ENCODE assay signal across 14 cellular contexts in genomic region chr21:31220567-31220966, GRCh38.
A peak's percentile ranks its signal among the peaks of the same experiment; 100 is the strongest.
DNase-seq lines count a peak whose midpoint lies in the region; ATAC-seq and TF ChIP-seq lines count a peak whose summit lies in the region.
"Had no signal": no experiment of that assay in that cellular context is flagged by ENCODE, and none has a peak within 500 bp of the region (broad histone marks: within the 10 kb centered on the region; RNA-seq: fewer than 3 reads in every experiment).

No MANE protein-coding gene starts in this region.

- H3K27ac Mint-ChIP-seq in activated CD8-positive, alpha-beta memory T cell treated with anti-CD3 and anti-CD28 coated beads, Interleukin-2, amount 10 ng/mL, durations not matched to agents 7 days and 5 days: no peak overlapping the region
- H3K27ac Mint-ChIP-seq in activated CD4-positive, alpha-beta memory T cell treated with anti-CD3 and anti-CD28 coated beads, Interleukin-2, amount 10 ng/mL, durations not matched to agents 7 days and 5 days: no peak overlapping the region

- H3K4me1 Mint-ChIP-seq in activated CD8-positive, alpha-beta memory T cell treated with anti-CD3 and anti-CD28 coated beads, Interleukin-2, amount 10 ng/mL, durations not matched to agents 7 days and 5 days: no peaks in the 10 kb centered on the region
- peaks cover 8% of the 10 kb centered on the region for H3K4me1 Mint-ChIP-seq in activated CD4-positive, alpha-beta memory T cell treated with anti-CD3 and anti-CD28 coated beads, Interleukin-2, amount 10 ng/mL, durations not matched to agents 7 days and 5 days

- DNase-seq in AG08395 (ENCODE audit: low spot score): peak; percentile 41
- DNase-seq in NCI-H146 treated with DMSO at 0.1 percent for 48 hours (lab: John Stamatoyannopoulos, UW; ENCODE audit: unreplicated experiment): peak; percentile 84
- DNase-seq in astrocyte of the spinal cord (ENCODE audit: low read depth, low spot score): peak; percentile 13
- peak; percentile 59 for DNase-seq in inferior parietal cortex (ENCODE audit: extremely low spot score)
- DNase-seq in stimulated activated CD4-positive, alpha-beta T cell treated with anti-CD3 and anti-CD28 coated beads, Interleukin-4, amount 100 ng/mL, for 1 hour: no peak
- no peak for DNase-seq in activated CD8-positive, alpha-beta memory T cell treated with anti-CD3 and anti-CD28 coated beads, Interleukin-2, amount 10 ng/mL, durations not matched to agents 7 days and 5 days
- no peak for DNase-seq in activated CD4-positive, alpha-beta memory T cell treated with anti-CD3 and anti-CD28 coated beads, Interleukin-2, amount 10 ng/mL, durations not matched to agents 7 days and 5 days
- DNase-seq: activated CD8-positive, alpha-beta memory T cell treated with anti-CD3 and anti-CD28 coated beads, Interleukin-2, amount 50 U/mL, for 4 hours; brain microvascular endothelial cell; gastrocnemius medialis; NCI-H446; stimulated activated CD4-positive, alpha-beta T cell treated with anti-CD3 and anti-CD28 coated beads, Interleukin-12 subunit alpha, Interleukin-12 subunit beta, amount 100 ng/mL, for 4 hours; stimulated activated naive CD4-positive, alpha-beta T cell had no signal

- no peak for ATAC-seq in HG02840 (IDR thresholded peaks at IDR 0.05; ENCODE audit: low FRiP score, unreplicated experiment)
- ATAC-seq in activated CD8-positive, alpha-beta memory T cell treated with anti-CD3 and anti-CD28 coated beads, Interleukin-2, amount 10 ng/mL, durations not matched to agents 7 days and 5 days: no peak

- CTCF ChIA-PET in activated CD8-positive, alpha-beta memory T cell treated with anti-CD3 and anti-CD28 coated beads, Interleukin-2, amount 10 ng/mL, durations not matched to agents 7 days and 5 days (lab: Charles Lee): interaction anchor here (0.7 kb wide), 1 partner anchor 22 kb away, joined by 3 read pairs; no protein-coding TSS in a partner anchor
- CTCF ChIA-PET in activated CD4-positive, alpha-beta memory T cell treated with anti-CD3 and anti-CD28 coated beads, Interleukin-2, amount 10 ng/mL, durations not matched to agents 7 days and 5 days (lab: Charles Lee): interaction anchor here (0.6 kb wide), 1 partner anchor 24 kb away, joined by 3 read pairs; no protein-coding TSS in a partner anchor

- no peak for TF ChIP-seq CTCF in astrocyte of the spinal cord (IDR thresholded peaks at IDR 0.05; ENCODE audit: low read depth, low read length)

- H3K4me3 Mint-ChIP-seq in activated CD8-positive, alpha-beta memory T cell treated with anti-CD3 and anti-CD28 coated beads, Interleukin-2, amount 10 ng/mL, durations not matched to agents 7 days and 5 days: no peak overlapping the region
- H3K4me3 Mint-ChIP-seq in activated CD4-positive, alpha-beta memory T cell treated with anti-CD3 and anti-CD28 coated beads, Interleukin-2, amount 10 ng/mL, durations not matched to agents 7 days and 5 days: no peak overlapping the region

- peaks cover 14% of the 10 kb centered on the region for H3K27me3 Mint-ChIP-seq in activated CD8-positive, alpha-beta memory T cell treated with anti-CD3 and anti-CD28 coated beads, Interleukin-2, amount 10 ng/mL, durations not matched to agents 7 days and 5 days
- no peaks in the 10 kb centered on the region for H3K27me3 Mint-ChIP-seq in activated CD4-positive, alpha-beta memory T cell treated with anti-CD3 and anti-CD28 coated beads, Interleukin-2, amount 10 ng/mL, durations not matched to agents 7 days and 5 days

- in situ Hi-C loops in astrocyte of the spinal cord (cut with HindIII; ENCODE audit: low sequenced_read_pairs): no loop called here

- POLR2A ChIA-PET in activated CD4-positive, alpha-beta memory T cell treated with anti-CD3 and anti-CD28 coated beads, Interleukin-2, amount 10 ng/mL, durations not matched to agents 7 days and 5 days (lab: Charles Lee): interaction anchor here (0.8 kb wide), 1 partner anchor 9 kb away, joined by 3 read pairs; no protein-coding TSS in a partner anchor

- no peaks in the 10 kb centered on the region for H3K9me3 Mint-ChIP-seq in activated CD8-positive, alpha-beta memory T cell treated with anti-CD3 and anti-CD28 coated beads, Interleukin-2, amount 10 ng/mL, durations not matched to agents 7 days and 5 days (ENCODE audit: low read depth)
- H3K9me3 Mint-ChIP-seq in activated CD4-positive, alpha-beta memory T cell treated with anti-CD3 and anti-CD28 coated beads, Interleukin-2, amount 10 ng/mL, durations not matched to agents 7 days and 5 days: no peaks in the 10 kb centered on the region

- no peaks in the 10 kb centered on the region for H3K36me3 Mint-ChIP-seq in activated CD8-positive, alpha-beta memory T cell treated with anti-CD3 and anti-CD28 coated beads, Interleukin-2, amount 10 ng/mL, durations not matched to agents 7 days and 5 days
- H3K36me3 Mint-ChIP-seq in activated CD4-positive, alpha-beta memory T cell treated with anti-CD3 and anti-CD28 coated beads, Interleukin-2, amount 10 ng/mL, durations not matched to agents 7 days and 5 days (ENCODE audit: low read depth): peaks cover 44% of the 10 kb centered on the region

- no peak overlapping the region for H3K4me3 ChIP-seq in astrocyte of the spinal cord (ENCODE audit: low read depth, low read length)
- H3K4me3 ChIP-seq: gastrocnemius medialis had no signal

Comparison
In these comparisons a context has a peak if more than half of its experiments do, and no peak if none do; other contexts are left out.
1. DNase-seq: peak in AG08395 (single experiment), NCI-H146 treated with DMSO at 0.1 percent for 48 hours (single experiment), astrocyte of the spinal cord (single experiment) and inferior parietal cortex (single experiment); none in stimulated activated CD4-positive, alpha-beta T cell treated with anti-CD3 and anti-CD28 coated beads, Interleukin-4, amount 100 ng/mL, for 1 hour (single experiment), activated CD8-positive, alpha-beta memory T cell treated with anti-CD3 and anti-CD28 coated beads, Interleukin-2, amount 10 ng/mL, durations not matched to agents 7 days and 5 days (single experiment) and activated CD4-positive, alpha-beta memory T cell treated with anti-CD3 and anti-CD28 coated beads, Interleukin-2, amount 10 ng/mL, durations not matched to agents 7 days and 5 days (single experiment).